29 cellular contexts compared by ENCODE assay signal in genomic region chr22:39232806-39233735, GRCh38. TPM values are rescaled to one million over a fixed set of nuclear protein-coding genes. Genes with fewer than 3 reads are reported as not detected.
DNase-seq lines count a peak whose midpoint lies in the region; ATAC-seq and TF ChIP-seq lines count a peak whose summit lies in the region.
"Had no signal": no experiment of that assay in that cellular context is flagged by ENCODE, and none has a peak within 500 bp of the region (broad histone marks: within the 10 kb centered on the region; RNA-seq: fewer than 3 reads in every experiment).

No MANE protein-coding gene starts in this region.

- no peaks in the 10 kb centered on the region for H3K36me3 ChIP-seq in mesendoderm (ENCODE audit: control insufficient read depth, insufficient read depth, low read length)
- H3K36me3 ChIP-seq in Karpas-422 (ENCODE audit: insufficient read depth, low read length): no peaks in the 10 kb centered on the region
- H3K36me3 ChIP-seq: neutrophil had no signal

- no peak overlapping the region for H3K4me3 ChIP-seq in mesendoderm (ENCODE audit: low read length)
- no peak overlapping the region for H3K4me3 ChIP-seq in Karpas-422 (ENCODE audit: low read length)
- H3K4me3 ChIP-seq: GM23338, mucosa of descending colon, spleen, upper lobe of right lung had no signal

- no peaks in the 10 kb centered on the region for H3K9me3 ChIP-seq in Karpas-422 (ENCODE audit: low read length)
- H3K9me3 ChIP-seq: mucosa of descending colon, neutrophil, spleen, upper lobe of right lung had no signal

- H3K36me3 Mint-ChIP-seq in activated CD8-positive, alpha-beta T cell treated with anti-CD3 and anti-CD28 coated beads for 36 hours (ENCODE audit: low read depth): no peaks in the 10 kb centered on the region
- no peaks in the 10 kb centered on the region for H3K36me3 Mint-ChIP-seq in activated CD8-positive, alpha-beta T cell treated with anti-CD3 and anti-CD28 coated beads, Interleukin-2, amount 10 ng/mL, durations not matched to agents 7 days and 5 days (ENCODE audit: low read depth)
- H3K36me3 Mint-ChIP-seq in endothelial cell (ENCODE audit: low read depth, unreplicated experiment): peaks cover 28% of the 10 kb centered on the region
- no peaks in the 10 kb centered on the region for H3K36me3 Mint-ChIP-seq in stimulated activated memory B cell treated with anti-CD40 and anti-IgM and Interleukin-4, amounts not matched to agents 10 μg/mL and 1 μg/mL and 100 μg/mL, for 72 hours
- H3K36me3 Mint-ChIP-seq: activated naive CD4-positive, alpha-beta T cell treated with anti-CD3 and anti-CD28 coated beads, Interleukin-2, amount 10 ng/mL, durations not matched to agents 7 days and 5 days had no signal

- no peak overlapping the region for H3K27ac Mint-ChIP-seq in activated CD8-positive, alpha-beta T cell treated with anti-CD3 and anti-CD28 coated beads for 36 hours
- H3K27ac Mint-ChIP-seq in activated CD8-positive, alpha-beta T cell treated with anti-CD3 and anti-CD28 coated beads, Interleukin-2, amount 10 ng/mL, durations not matched to agents 7 days and 5 days: no peak overlapping the region
- no peak overlapping the region for H3K27ac Mint-ChIP-seq in endothelial cell (ENCODE audit: unreplicated experiment)
- peak overlapping the region; percentile 69 for H3K27ac Mint-ChIP-seq in stimulated activated memory B cell treated with anti-CD40 and anti-IgM and Interleukin-4, amounts not matched to agents 10 μg/mL and 1 μg/mL and 100 μg/mL, for 72 hours
- H3K27ac Mint-ChIP-seq: activated naive CD4-positive, alpha-beta T cell treated with anti-CD3 and anti-CD28 coated beads, Interleukin-2, amount 10 ng/mL, durations not matched to agents 7 days and 5 days; GM23338 had no signal

- H3K4me1 ChIP-seq in mesendoderm (ENCODE audit: control insufficient read depth, low read depth, low read length) (peaks cover 15% of the 10 kb centered on the region), Karpas-422 (ENCODE audit: low read length) (peaks cover 6% of the 10 kb centered on the region)

- H3K27me3 ChIP-seq in mesendoderm (ENCODE audit: insufficient read depth, low read length, poor library complexity) (no peaks in the 10 kb centered on the region), Karpas-422 (ENCODE audit: low read length) (no peaks in the 10 kb centered on the region)
- H3K27me3 ChIP-seq: upper lobe of right lung had no signal

- H3K79me1 ChIP-seq in mesendoderm (ENCODE audit: low read length): no peaks in the 10 kb centered on the region

- H3K79me2 ChIP-seq in mesendoderm (ENCODE audit: control insufficient read depth, insufficient read depth, low read length) (no peaks in the 10 kb centered on the region), Karpas-422 (ENCODE audit: low read length) (no peaks in the 10 kb centered on the region)

- no peak overlapping the region for H2AFZ ChIP-seq in Karpas-422 (ENCODE audit: low read length)
- H2AFZ ChIP-seq: GM23338 had no signal

- peak; percentile 37 for ATAC-seq in activated CD8-positive, alpha-beta T cell treated with anti-CD3 and anti-CD28 coated beads for 36 hours
- ATAC-seq in activated CD8-positive, alpha-beta T cell treated with anti-CD3 and anti-CD28 coated beads, Interleukin-2, amount 10 ng/mL, durations not matched to agents 7 days and 5 days: no peak
- ATAC-seq in stimulated activated memory B cell treated with anti-CD40 and anti-IgM and Interleukin-4, amounts not matched to agents 10 μg/mL and 1 μg/mL and 100 μg/mL, for 72 hours: no peak
- no peak for ATAC-seq in GM21786 (IDR thresholded peaks at IDR 0.05; ENCODE audit: unreplicated experiment)
- ATAC-seq in GM19023 (IDR thresholded peaks at IDR 0.05; ENCODE audit: unreplicated experiment): no peak
- ATAC-seq: activated CD4-positive, CD25-positive, alpha-beta regulatory T cell treated with anti-CD3 and anti-CD28 coated beads, Interleukin-2, amount 50 U/mL, for 24 hours; left lobe of liver; mucosa of descending colon; stimulated activated naive CD8-positive, alpha-beta T cell treated with anti-CD3 and anti-CD28 coated beads, Interleukin-15, Interleukin-2, amounts not matched to agents 100 U/mL and 50 U/mL, for 24 hours; upper lobe of right lung had no signal

- H3K27me3 Mint-ChIP-seq in activated CD8-positive, alpha-beta T cell treated with anti-CD3 and anti-CD28 coated beads for 36 hours: peaks cover 26% of the 10 kb centered on the region
- peaks cover 54% of the 10 kb centered on the region for H3K27me3 Mint-ChIP-seq in activated CD8-positive, alpha-beta T cell treated with anti-CD3 and anti-CD28 coated beads, Interleukin-2, amount 10 ng/mL, durations not matched to agents 7 days and 5 days (ENCODE audit: low read depth)
- H3K27me3 Mint-ChIP-seq in endothelial cell (ENCODE audit: unreplicated experiment): peaks cover 34% of the 10 kb centered on the region
- peaks cover 96% of the 10 kb centered on the region for H3K27me3 Mint-ChIP-seq in stimulated activated memory B cell treated with anti-CD40 and anti-IgM and Interleukin-4, amounts not matched to agents 10 μg/mL and 1 μg/mL and 100 μg/mL, for 72 hours

- peaks cover 51% of the 10 kb centered on the region for H3K4me1 Mint-ChIP-seq in activated CD8-positive, alpha-beta T cell treated with anti-CD3 and anti-CD28 coated beads for 36 hours (ENCODE audit: low read depth)
- H3K4me1 Mint-ChIP-seq in activated CD8-positive, alpha-beta T cell treated with anti-CD3 and anti-CD28 coated beads, Interleukin-2, amount 10 ng/mL, durations not matched to agents 7 days and 5 days (ENCODE audit: low read depth): peaks cover 35% of the 10 kb centered on the region
- peaks cover 48% of the 10 kb centered on the region for H3K4me1 Mint-ChIP-seq in endothelial cell (ENCODE audit: unreplicated experiment)
- peaks cover 69% of the 10 kb centered on the region for H3K4me1 Mint-ChIP-seq in stimulated activated memory B cell treated with anti-CD40 and anti-IgM and Interleukin-4, amounts not matched to agents 10 μg/mL and 1 μg/mL and 100 μg/mL, for 72 hours

- no peak overlapping the region for H3K18ac ChIP-seq in mesendoderm (ENCODE audit: low read length)

- no peak overlapping the region for H3K27ac ChIP-seq in mesendoderm (ENCODE audit: low read depth, low read length)
- H3K27ac ChIP-seq in Karpas-422 (ENCODE audit: low read length): no peak overlapping the region
- H3K27ac ChIP-seq: neutrophil, upper lobe of right lung had no signal

- intact Hi-C loops in activated CD8-positive, alpha-beta T cell treated with anti-CD3 and anti-CD28 coated beads for 36 hours (cut with micrococcal nuclease): no loop called here

- no peaks in the 10 kb centered on the region; the same call in 1 of the 2 replicates for H4K20me1 ChIP-seq in Karpas-422 (ENCODE audit: insufficient read depth, low read depth, low read length)

- no peak overlapping the region for H4K5ac ChIP-seq in mesendoderm (ENCODE audit: low read length)

- WGBS in mesendoderm (ENCODE audit: extremely low coverage, insufficient coverage, low lambda C conversion rate): no CpG with 5 or more reads among the region's 25 CpGs

- peak; percentile 50 for DNase-seq in activated CD8-positive, alpha-beta T cell treated with anti-CD3 and anti-CD28 coated beads for 36 hours
- DNase-seq in activated CD8-positive, alpha-beta T cell treated with anti-CD3 and anti-CD28 coated beads, Interleukin-2, amount 10 ng/mL, durations not matched to agents 7 days and 5 days: no peak
- DNase-seq in endothelial cell (ENCODE audit: low spot score): no peak
- DNase-seq in mesendoderm: no peak
- no peak for DNase-seq in Karpas-422
- DNase-seq: activated naive CD4-positive, alpha-beta T cell treated with anti-CD3 and anti-CD28 coated beads, Interleukin-2, amount 10 ng/mL, durations not matched to agents 7 days and 5 days; activated T-cell treated with anti-CD3 and anti-CD28 coated beads, Interleukin-2, amount 50 U/mL, for 48 hours; AML-193; CD8-positive, alpha-beta memory T cell; DMS79; effector CD8-positive, alpha-beta T cell; mucosa of descending colon; NCI-H187 treated with DMSO at 0.1 percent for 48 hours; NCI-H226; NCI-H774; OCI-M1; SHP77 treated with DMSO at 0.1 percent for 48 hours; spleen; stimulated activated CD4-positive, alpha-beta T cell treated with anti-CD3 and anti-CD28 coated beads, Interleukin-4, amount 100 ng/mL, for 1 hour; stimulated activated naive CD8-positive, alpha-beta T cell treated with anti-CD3 and anti-CD28 coated beads, Interleukin-15, Interleukin-2, amounts not matched to agents 100 U/mL and 50 U/mL, for 24 hours; SW 1271; upper lobe of right lung had no signal

- no peak overlapping the region for H3K4me3 Mint-ChIP-seq in activated CD8-positive, alpha-beta T cell treated with anti-CD3 and anti-CD28 coated beads for 36 hours
- H3K4me3 Mint-ChIP-seq in activated CD8-positive, alpha-beta T cell treated with anti-CD3 and anti-CD28 coated beads, Interleukin-2, amount 10 ng/mL, durations not matched to agents 7 days and 5 days: no peak overlapping the region
- H3K4me3 Mint-ChIP-seq in endothelial cell (ENCODE audit: unreplicated experiment): peak overlapping the region; percentile 62
- no peak overlapping the region for H3K4me3 Mint-ChIP-seq in stimulated activated memory B cell treated with anti-CD40 and anti-IgM and Interleukin-4, amounts not matched to agents 10 μg/mL and 1 μg/mL and 100 μg/mL, for 72 hours
- H3K4me3 Mint-ChIP-seq: activated naive CD4-positive, alpha-beta T cell treated with anti-CD3 and anti-CD28 coated beads, Interleukin-2, amount 10 ng/mL, durations not matched to agents 7 days and 5 days; CD8-positive, alpha-beta memory T cell; GM23338 had no signal

- no peak overlapping the region for H4K8ac ChIP-seq in mesendoderm (ENCODE audit: low read depth, low read length)

- H3K4ac ChIP-seq in mesendoderm (ENCODE audit: low read depth, low read length): no peak overlapping the region

- H3K56ac ChIP-seq in mesendoderm (ENCODE audit: low read length): peak overlapping the region; percentile 17

- POLR2A ChIA-PET in activated CD8-positive, alpha-beta T cell treated with anti-CD3 and anti-CD28 coated beads for 36 hours (lab: Charles Lee): interaction anchor here (1.0 kb wide), 1 partner anchor 84 kb away, joined by 3 read pairs; no protein-coding TSS in a partner anchor
- POLR2A ChIA-PET in activated CD8-positive, alpha-beta T cell treated with anti-CD3 and anti-CD28 coated beads, Interleukin-2, amount 10 ng/mL, durations not matched to agents 7 days and 5 days (lab: Charles Lee): no interaction called here

- no peak overlapping the region for H2AK5ac ChIP-seq in mesendoderm (ENCODE audit: low read length)

- no peak for TF ChIP-seq CTCF in activated CD8-positive, alpha-beta T cell treated with anti-CD3 and anti-CD28 coated beads for 36 hours (IDR thresholded peaks at IDR 0.05)
- TF ChIP-seq CTCF in endothelial cell (IDR thresholded peaks at IDR 0.05; ENCODE audit: unreplicated experiment): no peak

- H2BK120ac ChIP-seq in mesendoderm (ENCODE audit: low read depth, low read length): no peak overlapping the region

- no peak overlapping the region for H2BK5ac ChIP-seq in mesendoderm (ENCODE audit: low read length)

- no peak overlapping the region for H3K9ac ChIP-seq in mesendoderm (ENCODE audit: low read length)
- no peak overlapping the region for H3K9ac ChIP-seq in Karpas-422 (ENCODE audit: low read length)

- H3K4me2 ChIP-seq in mesendoderm (ENCODE audit: low read length) (no peak overlapping the region), Karpas-422 (ENCODE audit: low read depth, low read length, poor library complexity, severe bottlenecking) (no peak overlapping the region)

- H3K9me3 Mint-ChIP-seq in activated CD8-positive, alpha-beta T cell treated with anti-CD3 and anti-CD28 coated beads for 36 hours: no peaks in the 10 kb centered on the region
- H3K9me3 Mint-ChIP-seq in activated CD8-positive, alpha-beta T cell treated with anti-CD3 and anti-CD28 coated beads, Interleukin-2, amount 10 ng/mL, durations not matched to agents 7 days and 5 days (ENCODE audit: insufficient read depth): no peaks in the 10 kb centered on the region
- no peaks in the 10 kb centered on the region for H3K9me3 Mint-ChIP-seq in endothelial cell (ENCODE audit: unreplicated experiment)
- no peaks in the 10 kb centered on the region for H3K9me3 Mint-ChIP-seq in stimulated activated memory B cell treated with anti-CD40 and anti-IgM and Interleukin-4, amounts not matched to agents 10 μg/mL and 1 μg/mL and 100 μg/mL, for 72 hours
- H3K9me3 Mint-ChIP-seq: activated naive CD4-positive, alpha-beta T cell treated with anti-CD3 and anti-CD28 coated beads, Interleukin-2, amount 10 ng/mL, durations not matched to agents 7 days and 5 days; CD8-positive, alpha-beta memory T cell; GM23338 had no signal

- H3K9me2 ChIP-seq in Karpas-422 (replicated peaks; ENCODE audit: insufficient read depth, low read length): no peaks in the 10 kb centered on the region

- H2BK15ac ChIP-seq in mesendoderm (replicated peaks; ENCODE audit: low read depth): no peak overlapping the region

- CTCF ChIA-PET in activated CD8-positive, alpha-beta T cell treated with anti-CD3 and anti-CD28 coated beads for 36 hours (lab: Charles Lee): interaction anchor here (0.6 to 4.0 kb wide), 2 partner anchors 63 to 83 kb away, joined by 3 to 18 read pairs; no protein-coding TSS in a partner anchor
- CTCF ChIA-PET in activated CD8-positive, alpha-beta T cell treated with anti-CD3 and anti-CD28 coated beads, Interleukin-2, amount 10 ng/mL, durations not matched to agents 7 days and 5 days (lab: Charles Lee): interaction anchor here (0.8 kb wide), 1 partner anchor 9 kb away, joined by 3 read pairs; no protein-coding TSS in a partner anchor

- H3K23ac ChIP-seq in mesendoderm (ENCODE audit: low read length): no peak overlapping the region

RNA-seq across cellular contexts. Expression of gene PDGFB, which starts 11.7 kb away (rescaled TPM):
- total RNA-seq in activated CD8-positive, alpha-beta T cell treated with anti-CD3 and anti-CD28 coated beads for 36 hours: 1 to 10 TPM; 1.7 to 3.0 TPM
- under 1 TPM; 0.18 to 0.34 TPM for total RNA-seq in activated CD8-positive, alpha-beta T cell treated with anti-CD3 and anti-CD28 coated beads, Interleukin-2, amount 10 ng/mL, durations not matched to agents 7 days and 5 days
- 53.4 TPM for total RNA-seq in endothelial cell (ENCODE audit: unreplicated experiment)
- polyA plus RNA-seq in mesendoderm (2013, experiment 1 of 2): 3.6 TPM
- polyA plus RNA-seq in mesendoderm (2013, experiment 2 of 2): 3.7 TPM
- total RNA-seq in Karpas-422 (2014; rRNA removed; shearing (Covaris generic); ENCODE audit: low replicate concordance): 0.43 and 2.9 TPM in 2 replicates

Comparison
In these comparisons a context has a peak if more than half of its experiments do, and no peak if none do; other contexts are left out.
1. RNA of gene PDGFB, which starts 11.7 kb away (total RNA-seq): 53.4 TPM in endothelial cell (single experiment); 1.7 to 3.0 TPM in activated CD8-positive, alpha-beta T cell treated with anti-CD3 and anti-CD28 coated beads for 36 hours, 0.43 to 2.9 TPM in Karpas-422 and 0.18 to 0.34 TPM in activated CD8-positive, alpha-beta T cell treated with anti-CD3 and anti-CD28 coated beads, Interleukin-2, amount 10 ng/mL, durations not matched to agents 7 days and 5 days; every median in the first group is over 10 times any median in the second.